13 cellular contexts compared by ENCODE assay signal in the genomic region with DNA sequence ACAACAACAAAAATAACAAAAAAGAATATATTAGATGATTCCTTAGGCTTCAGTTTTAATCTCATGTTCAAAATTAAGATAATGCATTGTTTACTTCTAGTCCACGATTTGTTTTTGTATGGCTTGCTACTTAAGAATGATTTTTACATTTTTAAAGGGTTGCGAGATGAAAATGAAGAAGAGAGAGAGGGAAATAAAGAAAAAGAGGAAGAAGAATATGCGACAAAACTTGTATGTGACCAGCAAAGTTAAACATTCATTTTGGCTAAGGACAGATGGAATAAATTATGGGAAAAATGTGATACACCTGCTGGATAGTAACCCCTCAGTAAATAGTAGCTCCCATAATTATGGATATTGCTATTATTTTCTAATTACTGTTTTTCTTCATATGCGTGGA. TPM values are rescaled to one million over a fixed set of nuclear protein-coding genes. Genes with fewer than 3 reads are reported as not detected.
DNase-seq lines count a peak whose midpoint lies in the region; ATAC-seq and TF ChIP-seq lines count a peak whose summit lies in the region.
"Had no signal": no experiment of that assay in that cellular context is flagged by ENCODE, and none has a peak within 500 bp of the region (broad histone marks: within the 10 kb centered on the region; RNA-seq: fewer than 3 reads in every experiment).

No MANE protein-coding gene starts in this region.

- H2BK5ac ChIP-seq in trophoblast cell (ENCODE audit: low read depth, low read length, poor library complexity): no peak overlapping the region

- CTCF ChIA-PET in CD8-positive, alpha-beta T cell (lab: Charles Lee): interaction anchor here (0.7 kb wide), 1 partner anchor 192 kb away, joined by 3 read pairs; no protein-coding TSS in a partner anchor
- CTCF ChIA-PET in T-cell (lab: Charles Lee): interaction anchor here in 1 of 2 donors (1.3 kb wide), 1 partner anchor 604 kb away, joined by 4 read pairs; no protein-coding TSS in a partner anchor
- CTCF ChIA-PET in naive thymus-derived CD4-positive, alpha-beta T cell (lab: Charles Lee): no interaction called here

- H3K18ac ChIP-seq in trophoblast cell (ENCODE audit: low read length): no peak overlapping the region

- no peaks in the 10 kb centered on the region for H3K27me3 Mint-ChIP-seq in CD8-positive, alpha-beta T cell (ENCODE audit: low read depth)
- no peaks in the 10 kb centered on the region for H3K27me3 Mint-ChIP-seq in T-cell
- H3K27me3 Mint-ChIP-seq in naive thymus-derived CD4-positive, alpha-beta T cell: no peaks in the 10 kb centered on the region

- no peak for ATAC-seq in CD8-positive, alpha-beta T cell
- ATAC-seq in T-cell (replicated peaks in 1 of 4) (no peak), mucosa of descending colon (no peak), GM18517 (IDR thresholded peaks at IDR 0.05; ENCODE audit: unreplicated experiment) (no peak)
- ATAC-seq in naive thymus-derived CD4-positive, alpha-beta T cell: no peak

- peaks cover 19% of the 10 kb centered on the region for H3K36me3 Mint-ChIP-seq in CD8-positive, alpha-beta T cell
- no peaks in the 10 kb centered on the region for H3K36me3 Mint-ChIP-seq in T-cell
- peaks cover 0 to 9% (median 0%) of the 10 kb centered on the region in 5 donors for H3K36me3 Mint-ChIP-seq in naive thymus-derived CD4-positive, alpha-beta T cell

- H2AK5ac ChIP-seq in trophoblast cell (ENCODE audit: low read length): no peak overlapping the region

- H2BK120ac ChIP-seq in trophoblast cell (ENCODE audit: insufficient read depth, low read length, poor library complexity): no peak overlapping the region

- H2BK12ac ChIP-seq in trophoblast cell (ENCODE audit: low read length): no peak overlapping the region

- peaks cover 8% of the 10 kb centered on the region for H3K79me1 ChIP-seq in trophoblast cell (ENCODE audit: low read length)

- H3K23ac ChIP-seq in trophoblast cell (ENCODE audit: low read length): no peak overlapping the region

- no peak overlapping the region for H4K12ac ChIP-seq in trophoblast cell (ENCODE audit: low read depth, low read length)

- no peak overlapping the region for H4K91ac ChIP-seq in trophoblast cell (ENCODE audit: low read depth, low read length)

- no peaks in the 10 kb centered on the region for H3K9me3 ChIP-seq in CD8-positive, alpha-beta T cell (ENCODE audit: low read length)
- no peaks in the 10 kb centered on the region for H3K9me3 ChIP-seq in naive thymus-derived CD4-positive, alpha-beta T cell (ENCODE audit: control insufficient read depth in 2 of 3, low read length in 3 of 3)
- H3K9me3 ChIP-seq in mucosa of descending colon (no peaks in the 10 kb centered on the region), trophoblast cell (ENCODE audit: insufficient read depth, low read depth, low read length) (no peaks in the 10 kb centered on the region)
- H3K9me3 ChIP-seq: left ventricle myocardium inferior, right atrium auricular region had no signal

- 100% methylated on average over 1 of the region's 4 CpGs for WGBS in trophoblast cell (ENCODE audit: extremely low coverage, insufficient coverage, insufficient read length)

- peak; percentile 23 for DNase-seq in CD1c-positive myeloid dendritic cell (ENCODE audit: extremely low spot score)
- DNase-seq in CD8-positive, alpha-beta T cell: no peak
- DNase-seq in T-cell: no peak
- no peak for DNase-seq in naive thymus-derived CD4-positive, alpha-beta T cell
- DNase-seq in mucosa of descending colon: no peak
- DNase-seq in trophoblast cell: no peak
- DNase-seq: cerebellar nuclear complex; DND-41; KG1; left ventricle myocardium inferior; stimulated activated CD4-positive, alpha-beta T cell treated with anti-CD3 and anti-CD28 coated beads, Interleukin-2, amount 100 ng/mL, for 24 hours had no signal

- no peak overlapping the region for H2AFZ ChIP-seq in trophoblast cell (ENCODE audit: insufficient read depth, low read length, poor library complexity)

- H3K27ac ChIP-seq in CD8-positive, alpha-beta T cell (ENCODE audit: low read depth, low read length): no peak overlapping the region
- H3K27ac ChIP-seq in naive thymus-derived CD4-positive, alpha-beta T cell (ENCODE audit: low read depth, low read length): no peak overlapping the region
- no peak overlapping the region for H3K27ac ChIP-seq in trophoblast cell (ENCODE audit: low read depth, low read length)
- H3K27ac ChIP-seq: right atrium auricular region had no signal

- H3K36me3 ChIP-seq in CD8-positive, alpha-beta T cell (ENCODE audit: insufficient read depth, low read length): no peaks in the 10 kb centered on the region
- H3K36me3 ChIP-seq in naive thymus-derived CD4-positive, alpha-beta T cell (ENCODE audit: control insufficient read depth in 2 of 3, insufficient read depth in 3 of 3, low read length in 3 of 3): peaks cover 0 to 5% (median 0%) of the 10 kb centered on the region in 3 experiments
- no peaks in the 10 kb centered on the region for H3K36me3 ChIP-seq in mucosa of descending colon (ENCODE audit: low read depth)
- no peaks in the 10 kb centered on the region for H3K36me3 ChIP-seq in trophoblast cell (ENCODE audit: control insufficient read depth in 1 of 2, insufficient read depth in 2 of 2, low read length in 2 of 2)
- H3K36me3 ChIP-seq: right atrium auricular region had no signal

- no peak overlapping the region for H3K9ac ChIP-seq in trophoblast cell (ENCODE audit: low read length)

- H3K4ac ChIP-seq in trophoblast cell (ENCODE audit: low read depth, low read length): no peak overlapping the region

- no peak overlapping the region for H3K4me3 ChIP-seq in CD8-positive, alpha-beta T cell (ENCODE audit: low read depth, low read length)
- no peak overlapping the region for H3K4me3 ChIP-seq in naive thymus-derived CD4-positive, alpha-beta T cell (ENCODE audit: low read length)
- no peak overlapping the region for H3K4me3 ChIP-seq in mucosa of descending colon
- no peak overlapping the region for H3K4me3 ChIP-seq in trophoblast cell (ENCODE audit: low read depth, low read length)
- H3K4me3 ChIP-seq: right atrium auricular region had no signal

- H3K9me3 Mint-ChIP-seq in CD8-positive, alpha-beta T cell: no peaks in the 10 kb centered on the region
- no peaks in the 10 kb centered on the region for H3K9me3 Mint-ChIP-seq in T-cell
- H3K9me3 Mint-ChIP-seq in naive thymus-derived CD4-positive, alpha-beta T cell: no peaks in the 10 kb centered on the region

- intact Hi-C loops in CD8-positive, alpha-beta T cell (cut with DNase I, micrococcal nuclease): loop anchor here (2.0 to 10.0 kb wide), 11 partner anchors 95 to 1435 kb away; partner anchors contain the start of genes ALKBH2 (in 2 of the 2), MMAB (in 2 of the 2), MVK (in 2 of the 2) and TCHP (in 2 of the 2)
- intact Hi-C loops in naive thymus-derived CD4-positive, alpha-beta T cell (cut with micrococcal nuclease): loop anchor here (5.0 to 10.0 kb wide), 12 partner anchors 95 to 1435 kb away; partner anchors contain the start of genes ATP2A2 (in 1 of the 2), CORO1C (in 1 of the 2), FAM216A (in 1 of the 2) and FAM222A (in 1 of the 2)
- intact Hi-C loops in mucosa of descending colon (cut with DNase I, micrococcal nuclease): no loop called here

- POLR2A ChIA-PET in CD8-positive, alpha-beta T cell (lab: Charles Lee): no interaction called here
- POLR2A ChIA-PET in T-cell (lab: Charles Lee): interaction anchor here in 1 of 2 donors (0.5 kb wide), 1 partner anchor 129 kb away, joined by 3 read pairs; no protein-coding TSS in a partner anchor
- POLR2A ChIA-PET in naive thymus-derived CD4-positive, alpha-beta T cell (lab: Charles Lee): interaction anchor here (0.6 kb wide), 1 partner anchor 86 kb away, joined by 5 read pairs; no protein-coding TSS in a partner anchor

- peak overlapping the region; percentile 93 for H3K4me3 Mint-ChIP-seq in CD8-positive, alpha-beta T cell
- peak overlapping the region; percentile 91 to 99 (median 98) for H3K4me3 Mint-ChIP-seq in T-cell
- H3K4me3 Mint-ChIP-seq in naive thymus-derived CD4-positive, alpha-beta T cell: peak overlapping the region; percentile 4 to 99 (median 66)

- H3K27me3 ChIP-seq in CD8-positive, alpha-beta T cell (ENCODE audit: insufficient read depth, low read length): no peaks in the 10 kb centered on the region
- no peaks in the 10 kb centered on the region for H3K27me3 ChIP-seq in naive thymus-derived CD4-positive, alpha-beta T cell (ENCODE audit: control insufficient read depth in 2 of 2, insufficient read depth in 2 of 2, low read length in 2 of 2)
- no peaks in the 10 kb centered on the region for H3K27me3 ChIP-seq in trophoblast cell (ENCODE audit: insufficient read depth, low read length)
- H3K27me3 ChIP-seq: right atrium auricular region had no signal

- peaks cover 72% of the 10 kb centered on the region for H3K4me1 Mint-ChIP-seq in CD8-positive, alpha-beta T cell (ENCODE audit: low read depth)
- peaks cover 64 to 77% (median 68%) of the 10 kb centered on the region in 3 donors for H3K4me1 Mint-ChIP-seq in T-cell
- H3K4me1 Mint-ChIP-seq in naive thymus-derived CD4-positive, alpha-beta T cell: peaks cover 42 to 79% (median 68%) of the 10 kb centered on the region in 7 donors

- no peak overlapping the region for H3K4me2 ChIP-seq in trophoblast cell (ENCODE audit: low read length)

- H3K4me1 ChIP-seq in CD8-positive, alpha-beta T cell (ENCODE audit: insufficient read depth, low read length): peaks cover 43% of the 10 kb centered on the region
- peaks cover 29 to 31% of the 10 kb centered on the region in 2 donors for H3K4me1 ChIP-seq in naive thymus-derived CD4-positive, alpha-beta T cell (ENCODE audit: control insufficient read depth in 2 of 2, insufficient read depth in 2 of 2, low read length in 2 of 2)
- H3K4me1 ChIP-seq in mucosa of descending colon (ENCODE audit: low read depth) (peaks cover 22% of the 10 kb centered on the region), trophoblast cell (ENCODE audit: control insufficient read depth in 1 of 2, insufficient read depth in 2 of 2, low read length in 2 of 2) (peaks cover 0 to 4% of the 10 kb centered on the region in 2 experiments)

- no peak overlapping the region for H4K8ac ChIP-seq in trophoblast cell (ENCODE audit: low read depth, low read length)

- no peak overlapping the region for H3K14ac ChIP-seq in trophoblast cell (ENCODE audit: low read length)

- no peak overlapping the region for H3K27ac Mint-ChIP-seq in CD8-positive, alpha-beta T cell
- H3K27ac Mint-ChIP-seq in T-cell: peak overlapping the region; percentile 61 to 100
- H3K27ac Mint-ChIP-seq in naive thymus-derived CD4-positive, alpha-beta T cell: peak overlapping the region in 5 of 9 donors; percentile 53 to 100 (median 94)

- no peak for TF ChIP-seq CTCF in CD8-positive, alpha-beta T cell (IDR thresholded peaks at IDR 0.05)
- no peak for TF ChIP-seq CTCF in mucosa of descending colon (IDR thresholded peaks at IDR 0.05)

- H3K79me2 ChIP-seq in trophoblast cell (ENCODE audit: control insufficient read depth, insufficient read depth, low read length, poor library complexity): peaks cover 8% of the 10 kb centered on the region

RNA-seq across cellular contexts. Expression of gene GIT2, which starts 1.2 kb away (rescaled TPM):
- total RNA-seq in CD8-positive, alpha-beta T cell: 10 to 100 TPM; 47.6 to 57.9 TPM
- total RNA-seq in T-cell: 100 to 1,000 TPM in 4 of 5 donors, 10 to 100 TPM in 1; 96.7 to 132 (median 108) TPM
- total RNA-seq in naive thymus-derived CD4-positive, alpha-beta T cell: 100 to 1,000 TPM in 3 of 5 experiments, 10 to 100 TPM in 2; 70.3 to 128 (median 109) TPM
- 10 to 100 TPM; 63.2 to 87.1 TPM for polyA plus RNA-seq in naive thymus-derived CD4-positive, alpha-beta T cell
- total RNA-seq in mucosa of descending colon: 10 to 100 TPM; 33.3 to 46.2 (median 39.6) TPM
- 13.6 and 15.0 TPM in 2 replicates for polyA plus RNA-seq in trophoblast cell (2013)

RNA-seq across cellular contexts. Expression of gene ANKRD13A, which starts 1.8 kb away (rescaled TPM):
- 10 to 100 TPM; 38.8 to 41.7 TPM for total RNA-seq in CD8-positive, alpha-beta T cell
- 10 to 100 TPM; 63.8 to 87.0 (median 76.8) TPM for total RNA-seq in T-cell
- 10 to 100 TPM; 53.3 to 82.8 (median 67.0) TPM for total RNA-seq in naive thymus-derived CD4-positive, alpha-beta T cell
- 10 to 100 TPM; 33.4 to 57.0 TPM for polyA plus RNA-seq in naive thymus-derived CD4-positive, alpha-beta T cell
- 10 to 100 TPM; 56.0 to 75.2 (median 63.9) TPM for total RNA-seq in mucosa of descending colon
- polyA plus RNA-seq in trophoblast cell (2013): 20.1 TPM in 2 replicates

RNA-seq across cellular contexts. Expression of gene C12orf76, which starts 50.9 kb away (rescaled TPM):
- 1 to 10 TPM; 8.7 to 9.6 TPM for total RNA-seq in CD8-positive, alpha-beta T cell
- total RNA-seq in T-cell (10 to 100 TPM; 13.6 to 31.0 (median 28.5) TPM), mucosa of descending colon (10 to 100 TPM in 1 of 3 donors, 1 to 10 TPM in 2; 8.5 to 12.5 (median 8.8) TPM)
- total RNA-seq in naive thymus-derived CD4-positive, alpha-beta T cell: 10 to 100 TPM; 14.6 to 28.7 (median 27.8) TPM
- polyA plus RNA-seq in naive thymus-derived CD4-positive, alpha-beta T cell: 10 to 100 TPM; 14.3 to 21.0 TPM
- polyA plus RNA-seq in trophoblast cell (2013): 7.9 and 8.3 TPM in 2 replicates

Comparison
In these comparisons a context has a peak if more than half of its experiments do, and no peak if none do; other contexts are left out.
1. intact Hi-C loops: an anchor here in CD8-positive, alpha-beta T cell (2.0 to 10.0 kb wide) and naive thymus-derived CD4-positive, alpha-beta T cell (5.0 to 10.0 kb wide); none called in mucosa of descending colon.